26 cellular contexts compared by ENCODE assay signal in genomic region chr13:93778548-93778947, GRCh38.
"Had no signal": no experiment of that assay in that cellular context is flagged by ENCODE, and none has a peak within 500 bp of the region (broad histone marks: within the 10 kb centered on the region; RNA-seq: fewer than 3 reads in every experiment).

No MANE protein-coding gene starts in this region.

- H3K27ac ChIP-seq: brain microvascular endothelial cell, dorsolateral prefrontal cortex, foreskin keratinocyte, gastrocnemius medialis, heart left ventricle had no signal

- H3K9me3 ChIP-seq: gastrocnemius medialis had no signal

- ATAC-seq: activated CD8-positive, alpha-beta T cell treated with anti-CD3 and anti-CD28 coated beads for 36 hours; activated T-cell treated with anti-CD3 and anti-CD28 coated beads, Interleukin-2, amount 50 U/mL, for 4 hours; activated T-helper 17 cell treated with anti-CD3 and anti-CD28 coated beads, Interleukin-2, amount 50 U/mL, for 72 hours; esophagus mucosa; foreskin keratinocyte; gastrocnemius medialis; heart left ventricle had no signal

- H3K4me1 ChIP-seq: foreskin keratinocyte, gastrocnemius medialis had no signal

- H3K4me3 ChIP-seq: coronary artery, dorsolateral prefrontal cortex, gastrocnemius medialis, heart left ventricle had no signal

- H3K36me3 ChIP-seq: brain microvascular endothelial cell, gastrocnemius medialis, heart left ventricle had no signal

- DNase-seq: activated CD4-positive, alpha-beta T cell treated with anti-CD3 and anti-CD28 coated beads for 1 hour; activated CD4-positive, alpha-beta T cell treated with anti-CD3 and anti-CD28 coated beads for 4 hours; activated CD4-positive, alpha-beta T cell treated with anti-CD3 and anti-CD28 coated beads, Interleukin-2, amount 10 ng/mL, durations not matched to agents 7 days and 5 days; activated CD4-positive, alpha-beta T cell treated with anti-CD3 and anti-CD28 coated beads, Interleukin-2, amount 50 U/mL, for 4 hours; activated CD4-positive, CD25-positive, alpha-beta regulatory T cell; activated CD8-positive, alpha-beta memory T cell treated with anti-CD3 and anti-CD28 coated beads for 24 hours; activated CD8-positive, alpha-beta T cell treated with anti-CD3 and anti-CD28 coated beads for 36 hours; activated effector memory CD4-positive, alpha-beta T cell treated with Interleukin-2 at 50 U/mL for 16 hours; activated gamma-delta T cell treated with Interleukin-2 at 50 U/mL for 16 hours; activated naive CD4-positive, alpha-beta T cell treated with anti-CD3 and anti-CD28 coated beads, Interleukin-2, amount 50 U/mL, for 16 hours; activated naive CD4-positive, alpha-beta T cell treated with Interleukin-2 at 50 U/mL for 16 hours; activated T-cell treated with anti-CD3 and anti-CD28 coated beads, Interleukin-2, amount 50 U/mL, for 4 hours; amniotic stem cell; anterior cingulate cortex; brain microvascular endothelial cell; dorsolateral prefrontal cortex; effector memory CD4-positive, alpha-beta T cell; endodermal cell; foreskin keratinocyte; gastrocnemius medialis; glutamatergic neuron; heart left ventricle; T-helper 2 cell had no signal

- H3K27me3 ChIP-seq: brain microvascular endothelial cell, dorsolateral prefrontal cortex, foreskin keratinocyte, gastrocnemius medialis, heart left ventricle had no signal
